In the genomic region with DNA sequence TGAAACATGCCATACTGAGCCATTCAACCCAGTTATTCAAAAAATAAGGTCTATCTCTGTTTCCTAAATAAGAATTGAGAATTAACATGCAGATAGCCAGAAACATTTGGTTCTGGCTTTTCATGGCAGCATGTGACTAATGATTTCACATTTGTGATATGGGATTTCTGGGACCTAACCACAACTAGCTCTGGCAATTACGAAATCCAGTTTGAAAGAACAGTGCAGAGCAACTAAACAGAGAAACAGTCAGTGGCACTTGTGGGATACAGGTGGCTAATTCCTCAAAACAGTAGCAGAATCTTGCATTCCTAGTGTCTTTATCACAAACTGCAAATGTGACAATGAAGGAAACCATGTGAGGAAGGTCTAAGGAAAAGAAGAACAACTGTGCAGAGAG, we compare ENCODE assay signal across 1 cellular context.
TF ChIP-seq lines count a peak whose summit lies in the region.

No MANE protein-coding gene starts in this region.

TF ChIP-seq in IMR-90, 13 proteins besides CTCF, POLR2A, EP300 and RAD21 (continued from another document):
- no peak for TF ChIP-seq SMC3 (IDR thresholded peaks at IDR 0.05; ENCODE audit: low read depth, low read length)
